Comparison of ENCODE assay signal across 11 cellular contexts in genomic region chr12:10196210-10196609, GRCh38. TPM values are rescaled to one million over a fixed set of nuclear protein-coding genes. Genes with fewer than 3 reads are reported as not detected.
DNase-seq lines count a peak whose midpoint lies in the region; ATAC-seq and TF ChIP-seq lines count a peak whose summit lies in the region.
"Had no signal": no experiment of that assay in that cellular context is flagged by ENCODE, and none has a peak within 500 bp of the region (broad histone marks: within the 10 kb centered on the region; RNA-seq: fewer than 3 reads in every experiment).

No MANE protein-coding gene starts in this region.

- intact Hi-C loops in OCI-LY7 (cut with micrococcal nuclease; ENCODE audit: unreplicated experiment) (no loop called here), esophagus muscularis mucosa (cut with DNase I) (no loop called here)

- no TSS peak for BruUV-seq in OCI-LY7 (replicated peaks; lab: Mats Ljungman, UMichigan)

- TF ChIP-seq POLR2A in Peyer's patch (IDR thresholded peaks at IDR 0.05) (no peak), esophagus muscularis mucosa (IDR thresholded peaks at IDR 0.05; ENCODE audit: low read depth) (no peak)

- H3K27ac ChIP-seq in OCI-LY7 (ENCODE audit: low read depth, low read length, poor library complexity, severe bottlenecking) (peak overlapping the region; percentile 81), Peyer's patch (no peak overlapping the region), esophagus muscularis mucosa (replicated peaks in 1 of 4) (no peak overlapping the region)

- DNase-seq in GM10266 (ENCODE audit: extremely low spot score) = peak; percentile 40
- peak; percentile 94 for DNase-seq in OCI-LY7 (ENCODE audit: low spot score)
- no peak for DNase-seq in Peyer's patch
- no peak for DNase-seq in esophagus muscularis mucosa (ENCODE audit: extremely low spot score)
- no peak for DNase-seq in activated gamma-delta T cell (lab: John Stamatoyannopoulos, UW)
- DNase-seq in NCI-H187 treated with DMSO at 0.1 percent for 48 hours (lab: John Stamatoyannopoulos, UW) = no peak
- DNase-seq: NCI-H524, posterior cingulate gyrus had no signal

- CTCF ChIA-PET in OCI-LY7 (lab: Charles Lee; ENCODE audit: unreplicated experiment) = interaction anchor here (0.9 to 1.0 kb wide), 2 partner anchors 43 to 45 kb away, joined by 3 read pairs; no protein-coding TSS in a partner anchor

- H3K36me3 ChIP-seq in OCI-LY7 (ENCODE audit: insufficient read depth, low read length) (no peaks in the 10 kb centered on the region), Peyer's patch (no peaks in the 10 kb centered on the region), esophagus muscularis mucosa (no peaks in the 10 kb centered on the region)

- H3K4me1 ChIP-seq in OCI-LY7 (ENCODE audit: insufficient read depth, low read length, poor library complexity, severe bottlenecking) (peaks cover 55% of the 10 kb centered on the region), Peyer's patch (no peaks in the 10 kb centered on the region), esophagus muscularis mucosa (peaks cover under 1 to 14% (median 11%) of the 10 kb centered on the region in 4 donors)

- H3K27me3 ChIP-seq in Peyer's patch = no peaks in the 10 kb centered on the region
- no peaks in the 10 kb centered on the region for H3K27me3 ChIP-seq in esophagus muscularis mucosa

- TF ChIP-seq CTCF in GM10266 (IDR thresholded peaks at IDR 0.05; ENCODE audit: control insufficient read depth, insufficient read depth, low read depth, missing control alignments) (no peak), OCI-LY7 (conservative IDR thresholded peaks at IDR 0.05; ENCODE audit: low read length) (no peak), Peyer's patch (IDR thresholded peaks at IDR 0.05) (no peak), esophagus muscularis mucosa (IDR thresholded peaks at IDR 0.05) (no peak)

- no peaks in the 10 kb centered on the region for H3K9me2 ChIP-seq in OCI-LY7 (ENCODE audit: insufficient read depth, low read length)

- H3K4me3 ChIP-seq in OCI-LY7 (ENCODE audit: low read depth, low read length, poor library complexity, severe bottlenecking) (peak overlapping the region; percentile 49), Peyer's patch (no peak overlapping the region), esophagus muscularis mucosa (no peak overlapping the region)

- POLR2A ChIA-PET in OCI-LY7 (lab: Charles Lee) = interaction anchor here (0.6 to 6.1 kb wide), 27 partner anchors 9 to 1503 kb away, joined by 3 to 59 read pairs (median 4); partner anchors contain the start of genes GABARAPL1 and OLR1

- H3K9me3 ChIP-seq in OCI-LY7 (ENCODE audit: low read length) = no peaks in the 10 kb centered on the region; the same call in 1 of the 2 replicates
- H3K9me3 ChIP-seq in Peyer's patch = no peaks in the 10 kb centered on the region
- H3K9me3 ChIP-seq in esophagus muscularis mucosa = no peaks in the 10 kb centered on the region

- TF ChIP-seq EP300 in esophagus muscularis mucosa (IDR thresholded peaks at IDR 0.05) = no peak

- H3K79me2 ChIP-seq in OCI-LY7 (ENCODE audit: insufficient read depth, low read depth, low read length) = no peaks in the 10 kb centered on the region

- ATAC-seq in GM19452 (IDR thresholded peaks at IDR 0.05; ENCODE audit: unreplicated experiment) = peak; percentile 96
- peak; percentile 79 for ATAC-seq in HG03066 (IDR thresholded peaks at IDR 0.05; ENCODE audit: low read depth, unreplicated experiment)

- H3K4me2 ChIP-seq in OCI-LY7 (ENCODE audit: low read length) = peak overlapping the region; percentile 78

- peak overlapping the region; percentile 45; the same call in 1 of the 2 replicates for H2AFZ ChIP-seq in OCI-LY7 (ENCODE audit: low read length)

- 85% methylated on average over 10 of the region's 10 CpGs for WGBS in esophagus muscularis mucosa

- H4K20me1 ChIP-seq in OCI-LY7 (ENCODE audit: insufficient read depth, low read length) = no peaks in the 10 kb centered on the region

RNA-seq across cellular contexts. Expression of gene GABARAPL1, which starts 16.5 kb away (rescaled TPM):
- 34.2 and 40.7 TPM in 2 replicates for total RNA-seq in OCI-LY7 (2014; rRNA removed; shearing (Covaris generic))
- total RNA-seq in OCI-LY7 (2022) (52.4 and 65.2 TPM in 2 replicates), Peyer's patch (100 to 1,000 TPM in 1 of 4 donors, 10 to 100 TPM in 3; 47.4 to 138 (median 70.2) TPM), esophagus muscularis mucosa (100 to 1,000 TPM; 142 to 352 (median 213) TPM)

RNA-seq across cellular contexts. Expression of gene TMEM52B, which starts 17.4 kb away (rescaled TPM):
- not detected in 2 replicates for total RNA-seq in OCI-LY7 (2014; rRNA removed; shearing (Covaris generic))
- 0.21 and 0.22 TPM in 2 replicates for total RNA-seq in OCI-LY7 (2022)
- not detected for total RNA-seq in Peyer's patch
- total RNA-seq in esophagus muscularis mucosa = 1 to 10 TPM in 1 of 4 donors, under 1 TPM in 1, not detected in 2; 0.17 to 1.6 TPM

RNA-seq across cellular contexts. Expression of gene OLR1, which starts 24.3 kb away (rescaled TPM):
- total RNA-seq in OCI-LY7 (2014; rRNA removed; shearing (Covaris generic)) = not detected in 2 replicates
- total RNA-seq in OCI-LY7 (2022) (not detected in 2 replicates), Peyer's patch (not detected), esophagus muscularis mucosa (1 to 10 TPM in 1 of 4 donors, under 1 TPM in 2, not detected in 1; 0.40 to 1.2 (median 0.58) TPM)
- total RNA-seq: endothelial cell of umbilical vein had no signal

Comparison
In these comparisons a context has a peak if more than half of its experiments do, and no peak if none do; other contexts are left out.
1. DNase-seq: peak in GM10266 (single experiment) and OCI-LY7 (single experiment); none in Peyer's patch (0 of 3), esophagus muscularis mucosa (single experiment), activated gamma-delta T cell (single experiment) and NCI-H187 treated with DMSO at 0.1 percent for 48 hours (single experiment).